13 cellular contexts compared by ENCODE assay signal in genomic region chr3:171267089-171267488, GRCh38.
DNase-seq lines count a peak whose midpoint lies in the region; ATAC-seq, FAIRE-seq and TF ChIP-seq lines count a peak whose summit lies in the region.
"Had no signal": no experiment of that assay in that cellular context is flagged by ENCODE, and none has a peak within 500 bp of the region (broad histone marks: within the 10 kb centered on the region; RNA-seq: fewer than 3 reads in every experiment).

No MANE protein-coding gene starts in this region.

- H3K9me3 Mint-ChIP-seq in MCF 10A (ENCODE audit: unreplicated experiment): no peaks in the 10 kb centered on the region
- no peaks in the 10 kb centered on the region for H3K9me3 Mint-ChIP-seq in stimulated activated naive CD8-positive, alpha-beta T cell treated with anti-CD3 and anti-CD28 coated beads, Interleukin-15, amount 100 ng/mL, for 72 hours

- POLR2A ChIA-PET in MCF 10A (lab: Yijun Ruan, JAX) (interaction anchor here (0.8 kb wide), 1 partner anchor 15 kb away, joined by 3 read pairs; no protein-coding TSS in a partner anchor), SK-N-SH (lab: Yijun Ruan, JAX) (no interaction called here)

- H3K36me3 ChIP-seq in breast epithelium (no peaks in the 10 kb centered on the region), SK-N-SH (replicated peaks in 1 of 2; ENCODE audit: control insufficient read depth in 1 of 2, insufficient read depth in 2 of 2, low read length in 1 of 2) (no peaks in the 10 kb centered on the region)
- H3K36me3 ChIP-seq: stomach had no signal

- peak; percentile 87 for ATAC-seq in stimulated activated naive CD8-positive, alpha-beta T cell treated with anti-CD3 and anti-CD28 coated beads, Interleukin-15, amount 100 ng/mL, for 72 hours
- ATAC-seq in GM21737 (IDR thresholded peaks at IDR 0.05; ENCODE audit: unreplicated experiment): no peak

- no peak for FAIRE-seq in RCC 7860 (lab: Jason Lieb, UNC)
- FAIRE-seq: colon had no signal

- peak overlapping the region; percentile 21; the same call in 1 of the 2 replicates for H3K4me2 ChIP-seq in SK-N-SH

- no peak for TF ChIP-seq RAD21 in SK-N-SH (IDR thresholded peaks at IDR 0.05; ENCODE audit: low read length)

- peaks cover 14% of the 10 kb centered on the region; the same call in 1 of the 2 replicates for H3K79me2 ChIP-seq in SK-N-SH (ENCODE audit: insufficient read depth)

- H3K27ac ChIP-seq in breast epithelium (peak overlapping the region; percentile 19 to 61), SK-N-SH (ENCODE audit: low read depth in 2 of 2, low read length in 1 of 2) (peak overlapping the region in 1 of 2 experiments; percentile 19; a peak in 2 of 4 replicates), dorsolateral prefrontal cortex (peak overlapping the region in 30 of 59 donors; percentile 2 to 74 (median 46))

- no peaks in the 10 kb centered on the region for H3K4me1 ChIP-seq in breast epithelium
- H3K4me1 ChIP-seq in SK-N-SH (ENCODE audit: control insufficient read depth in 1 of 2, insufficient read depth in 2 of 2, low read depth in 1 of 2, low read length in 1 of 2): peaks cover 0 to 20% of the 10 kb centered on the region in 2 experiments; a peak in 3 of 4 replicates

- no peaks in the 10 kb centered on the region for H3K27me3 ChIP-seq in breast epithelium
- no peaks in the 10 kb centered on the region for H3K27me3 ChIP-seq in SK-N-SH (ENCODE audit: insufficient read depth)
- no peaks in the 10 kb centered on the region for H3K27me3 ChIP-seq in dorsolateral prefrontal cortex
- H3K27me3 ChIP-seq: stomach had no signal

- H3K4me3 Mint-ChIP-seq in MCF 10A (ENCODE audit: unreplicated experiment): no peak overlapping the region
- peak overlapping the region; percentile 49 to 76 for H3K4me3 Mint-ChIP-seq in stimulated activated naive CD8-positive, alpha-beta T cell treated with anti-CD3 and anti-CD28 coated beads, Interleukin-15, amount 100 ng/mL, for 72 hours

- H3F3A ChIP-seq in SK-N-SH (replicated peaks; ENCODE audit: insufficient read depth): peaks cover 6% of the 10 kb centered on the region

- TF ChIP-seq EP300 in SK-N-SH (IDR thresholded peaks at IDR 0.05; ENCODE audit: borderline replicate concordance in 1 of 2, low read depth in 1 of 2, low read length in 1 of 2): no peak

- H3K9me2 ChIP-seq in SK-N-SH: no peaks in the 10 kb centered on the region

- TF ChIP-seq CTCF in breast epithelium (IDR thresholded peaks at IDR 0.05) (no peak), MCF 10A (IDR thresholded peaks at IDR 0.05; ENCODE audit: unreplicated experiment) (no peak), SK-N-SH (IDR thresholded peaks at IDR 0.05) (no peak), dorsolateral prefrontal cortex (IDR thresholded peaks at IDR 0.05 in 54 of 56, conservative IDR thresholded peaks at IDR 0.05 in 2 of 56; ENCODE audit: low read depth in 1 of 56, partially characterized antibody in 56 of 56) (no peak)

- CTCF ChIA-PET in MCF 10A (lab: Yijun Ruan, JAX) (interaction anchor here (0.7 kb wide), 1 partner anchor 291 kb away, joined by 3 read pairs; no protein-coding TSS in a partner anchor), SK-N-SH (lab: Yijun Ruan, JAX) (interaction anchor here (1.0 kb wide), 1 partner anchor 9 kb away, joined by 4 read pairs; no protein-coding TSS in a partner anchor)

- H4K20me1 ChIP-seq in SK-N-SH (ENCODE audit: insufficient read depth): no peaks in the 10 kb centered on the region

- H3K36me3 Mint-ChIP-seq in MCF 10A (ENCODE audit: insufficient read depth, unreplicated experiment): no peaks in the 10 kb centered on the region

- no peak for DNase-seq in breast epithelium (ENCODE audit: low spot score in 2 of 2)
- DNase-seq in MCF 10A (ENCODE audit: unreplicated experiment): no peak
- DNase-seq in SK-N-SH: no peak
- no peak for DNase-seq in dorsolateral prefrontal cortex
- DNase-seq in stimulated activated naive CD8-positive, alpha-beta T cell treated with anti-CD3 and anti-CD28 coated beads, Interleukin-15, amount 100 ng/mL, for 72 hours: no peak
- DNase-seq in RCC 7860 (ENCODE audit: low spot score): no peak
- DNase-seq in nucleus accumbens (lab: John Stamatoyannopoulos, UW): no peak
- DNase-seq: mesendoderm; NCI-H524 treated with DMSO at 0.1 percent for 48 hours; stimulated activated CD4-positive, alpha-beta T cell treated with anti-CD3 and anti-CD28 coated beads, Interleukin-4, amount 100 ng/mL, for 24 hours; stomach had no signal

- H3K4me3 ChIP-seq in breast epithelium: no peak overlapping the region
- no peak overlapping the region for H3K4me3 ChIP-seq in SK-N-SH (ENCODE audit: low read depth in 2 of 2, low read length in 1 of 2)
- H3K4me3 ChIP-seq in dorsolateral prefrontal cortex: no peak overlapping the region
- H3K4me3 ChIP-seq: stomach had no signal

- WGBS in SK-N-SH (ENCODE audit: low lambda C conversion rate): 84% methylated on average over 1 of the region's 1 CpG

- no peak for TF ChIP-seq POLR2A in breast epithelium (IDR thresholded peaks at IDR 0.05)

- no peak overlapping the region for H3K27ac Mint-ChIP-seq in MCF 10A (ENCODE audit: low read depth, unreplicated experiment)
- peak overlapping the region in 1 of 2 donors; percentile 53 for H3K27ac Mint-ChIP-seq in stimulated activated naive CD8-positive, alpha-beta T cell treated with anti-CD3 and anti-CD28 coated beads, Interleukin-15, amount 100 ng/mL, for 72 hours

- no peak overlapping the region for H3K9ac ChIP-seq in SK-N-SH

- H3K27me3 Mint-ChIP-seq in MCF 10A (ENCODE audit: insufficient read depth, unreplicated experiment): no peaks in the 10 kb centered on the region
- no peaks in the 10 kb centered on the region for H3K27me3 Mint-ChIP-seq in stimulated activated naive CD8-positive, alpha-beta T cell treated with anti-CD3 and anti-CD28 coated beads, Interleukin-15, amount 100 ng/mL, for 72 hours

- H3K9me3 ChIP-seq in breast epithelium: no peaks in the 10 kb centered on the region
- H3K9me3 ChIP-seq in SK-N-SH: no peaks in the 10 kb centered on the region
- H3K9me3 ChIP-seq: stomach had no signal

- intact Hi-C loops in breast epithelium (cut with DNase I; ENCODE audit: low total_unique reads) (no loop called here), MCF 10A (cut with micrococcal nuclease) (no loop called here), dorsolateral prefrontal cortex (cut with DNase I) (no loop called here)

- H2AFZ ChIP-seq in SK-N-SH (ENCODE audit: low read depth): no peak overlapping the region

- H3K4me1 Mint-ChIP-seq in MCF 10A (ENCODE audit: insufficient read depth, unreplicated experiment): no peaks in the 10 kb centered on the region
- H3K4me1 Mint-ChIP-seq in stimulated activated naive CD8-positive, alpha-beta T cell treated with anti-CD3 and anti-CD28 coated beads, Interleukin-15, amount 100 ng/mL, for 72 hours: peaks cover 93% of the 10 kb centered on the region

- no TSS peak for BruUV-seq in MCF 10A (replicated peaks; lab: Mats Ljungman, UMichigan)

TF ChIP-seq in SK-N-SH, 30 proteins besides CTCF, POLR2A, EP300 and RAD21 (continues in another document):
- no peak for TF ChIP-seq ELF1 (IDR thresholded peaks at IDR 0.05)
- no peak for TF ChIP-seq NFIC (IDR thresholded peaks at IDR 0.05; ENCODE audit: borderline replicate concordance)
- no peak for TF ChIP-seq PBX3 (IDR thresholded peaks at IDR 0.05)
- no peak for TF ChIP-seq USF2 (IDR thresholded peaks at IDR 0.05; ENCODE audit: borderline replicate concordance, low read depth, low read length)
- TF ChIP-seq NRF1 (IDR thresholded peaks at IDR 0.05; ENCODE audit: low read depth, low read length): no peak
- no peak for TF ChIP-seq MXI1 (IDR thresholded peaks at IDR 0.05; ENCODE audit: low read depth, low read length)
- no peak for TF ChIP-seq POLR2AphosphoS5 (IDR thresholded peaks at IDR 0.05; ENCODE audit: low read depth, low read length)
- no peak for TF ChIP-seq USF1 (IDR thresholded peaks at IDR 0.05; ENCODE audit: borderline replicate concordance, low read depth)
- TF ChIP-seq TCF12 (IDR thresholded peaks at IDR 0.05): no peak
- TF ChIP-seq FOSL2 (IDR thresholded peaks at IDR 0.05; ENCODE audit: borderline replicate concordance, low read depth): no peak; the same call in 1 of the 2 replicates
- TF ChIP-seq TAF1 (IDR thresholded peaks at IDR 0.05; ENCODE audit: borderline replicate concordance, low read depth, low read length): no peak
- no peak for TF ChIP-seq CHD2 (IDR thresholded peaks at IDR 0.05; ENCODE audit: low read length, partially characterized antibody)
- TF ChIP-seq RXRA (IDR thresholded peaks at IDR 0.05; ENCODE audit: borderline replicate concordance, low read depth): no peak
- no peak for TF ChIP-seq JUND (IDR thresholded peaks at IDR 0.05)
- TF ChIP-seq SIN3A (IDR thresholded peaks at IDR 0.05; ENCODE audit: borderline replicate concordance, low read depth, low read length): no peak
- no peak for TF ChIP-seq RCOR1 (IDR thresholded peaks at IDR 0.05; ENCODE audit: low read length)
